Comparison of ENCODE assay signal across 1 cellular context in genomic region chr16:3049921-3050481, GRCh38.
TF ChIP-seq lines count a peak whose summit lies in the region.

No MANE protein-coding gene starts in this region.

TF ChIP-seq in K562, 482 proteins besides CTCF, POLR2A, EP300 and RAD21:
- TF ChIP-seq ZNF398 (CRISPR knock-in tag; IDR thresholded peaks at IDR 0.05) (no peak), NFIC (IDR thresholded peaks at IDR 0.05) (no peak), MAX (CRISPR knock-in tag; IDR thresholded peaks at IDR 0.05) (0 out of 2 replicates have a peak, but pooled peaks have one; percentile 11), E2F4 (CRISPR knock-in tag; IDR thresholded peaks at IDR 0.05; ENCODE audit: low read depth) (no peak), LARP7 (IDR thresholded peaks at IDR 0.05) (no peak), NBN (IDR thresholded peaks at IDR 0.05; ENCODE audit: low read depth) (no peak), PCBP2 (IDR thresholded peaks at IDR 0.05; ENCODE audit: low read depth, low read length, poor library complexity, severe bottlenecking) (no peak), MTA2 (IDR thresholded peaks at IDR 0.05; ENCODE audit: low read depth) (no peak), POLR2G (IDR thresholded peaks at IDR 0.05; ENCODE audit: low read depth, low read length) (peak; percentile 59), PATZ1 (CRISPR knock-in tag; IDR thresholded peaks at IDR 0.05; ENCODE audit: borderline replicate concordance) (no peak), ESRRA (IDR thresholded peaks at IDR 0.05; ENCODE audit: borderline replicate concordance, low read depth) (no peak), BRD4 (IDR thresholded peaks at IDR 0.05) (no peak), SMAD1 (IDR thresholded peaks at IDR 0.05; ENCODE audit: low read depth, low read length, partially characterized antibody) (no peak)
